1 cellular context compared by ENCODE assay signal in genomic region chr2:72681016-72681995, GRCh38.
TF ChIP-seq lines count a peak whose summit lies in the region.

No MANE protein-coding gene starts in this region.

TF ChIP-seq in A549, 52 proteins besides CTCF, POLR2A, EP300 and RAD21 (continued from another document):
- TF ChIP-seq REST (IDR thresholded peaks at IDR 0.05) (no peak), ATOH8 (CRISPR knock-in tag; IDR thresholded peaks at IDR 0.05; ENCODE audit: low read depth) (no peak), CBX2 (IDR thresholded peaks at IDR 0.05; ENCODE audit: borderline replicate concordance, low read depth) (no peak), PHF8 (IDR thresholded peaks at IDR 0.05; ENCODE audit: borderline replicate concordance, low read depth) (no peak), CHD2 (IDR thresholded peaks at IDR 0.05; ENCODE audit: low read length, partially characterized antibody) (no peak), MYC (IDR thresholded peaks at IDR 0.05; ENCODE audit: borderline replicate concordance, low read length) (no peak), HEYL (CRISPR knock-in tag; IDR thresholded peaks at IDR 0.05) (no peak), NFE2L2 (conservative IDR thresholded peaks at IDR 0.05; ENCODE audit: low read length) (no peak), SREBF2 (IDR thresholded peaks at IDR 0.05) (no peak)
TF ChIP-seq in A549: peak in this region for 0.
